Comparison of ENCODE assay signal across 20 cellular contexts in genomic region chr6:2772840-2773239, GRCh38.
"Had no signal": no experiment of that assay in that cellular context is flagged by ENCODE, and none has a peak within 500 bp of the region (broad histone marks: within the 10 kb centered on the region; RNA-seq: fewer than 3 reads in every experiment).

No MANE protein-coding gene starts in this region.

- DNase-seq: dorsolateral prefrontal cortex; effector CD4-positive, alpha-beta T cell; head of caudate nucleus; kidney; left lung; natural killer cell; occipital lobe; ovary; sigmoid colon; stimulated activated CD4-positive, alpha-beta T cell treated with anti-CD3 and anti-CD28 coated beads, Interleukin-2, amount 100 ng/mL, for 24 hours; stimulated activated CD4-positive, alpha-beta T cell treated with anti-CD3 and anti-CD28 coated beads, Interleukin-4, amount 100 ng/mL, for 24 hours; stimulated activated naive CD8-positive, alpha-beta T cell treated with anti-CD3 and anti-CD28 coated beads, Interleukin-15, Interleukin-2, amounts not matched to agents 100 U/mL and 50 U/mL, for 24 hours; substantia nigra; testis; upper lobe of left lung had no signal

- H3K4me3 Mint-ChIP-seq: memory B cell; natural killer cell; stimulated activated memory B cell treated with anti-CD40 and anti-IgM and Interleukin-4, amounts not matched to agents 10 μg/mL and 1 μg/mL and 100 μg/mL, for 72 hours had no signal

- H2AFZ ChIP-seq: hepatocyte had no signal

- H3K27me3 ChIP-seq: dorsolateral prefrontal cortex, hepatocyte, left lung, ovary, sigmoid colon, testis, tibial nerve, upper lobe of left lung had no signal

- H3K27me3 Mint-ChIP-seq: memory B cell; stimulated activated memory B cell treated with anti-CD40 and anti-IgM and Interleukin-4, amounts not matched to agents 10 μg/mL and 1 μg/mL and 100 μg/mL, for 72 hours had no signal

- H3K36me3 ChIP-seq: ovary had no signal

- H3K27ac ChIP-seq: hepatocyte, left lung, ovary, sigmoid colon, testis, tibial nerve, upper lobe of left lung had no signal

- H3K9me3 Mint-ChIP-seq: memory B cell; natural killer cell; stimulated activated memory B cell treated with anti-CD40 and anti-IgM and Interleukin-4, amounts not matched to agents 10 μg/mL and 1 μg/mL and 100 μg/mL, for 72 hours had no signal

- H3K9me3 ChIP-seq: left lung, ovary, sigmoid colon, testis, tibial nerve, upper lobe of left lung had no signal

- H3K27ac Mint-ChIP-seq: memory B cell; natural killer cell; stimulated activated memory B cell treated with anti-CD40 and anti-IgM and Interleukin-4, amounts not matched to agents 10 μg/mL and 1 μg/mL and 100 μg/mL, for 72 hours had no signal

- H3K4me2 ChIP-seq: hepatocyte had no signal

- ATAC-seq: left lung; natural killer cell; stimulated activated memory B cell treated with anti-CD40 and anti-IgM and Interleukin-4, amounts not matched to agents 10 μg/mL and 1 μg/mL and 100 μg/mL, for 72 hours; stimulated activated naive CD8-positive, alpha-beta T cell treated with anti-CD3 and anti-CD28 coated beads, Interleukin-15, Interleukin-2, amounts not matched to agents 100 U/mL and 50 U/mL, for 24 hours had no signal

- H3K36me3 Mint-ChIP-seq: natural killer cell had no signal

- H3K4me3 ChIP-seq: dorsolateral prefrontal cortex, hepatocyte, left lung, lung, ovary, sigmoid colon, testis, tibial nerve, upper lobe of left lung had no signal
